In genomic region chr1:55399385-55399784, GRCh38 we compare ENCODE assay signal across 22 cellular contexts.
"Had no signal": no experiment of that assay in that cellular context is flagged by ENCODE, and none has a peak within 500 bp of the region (broad histone marks: within the 10 kb centered on the region; RNA-seq: fewer than 3 reads in every experiment).

No MANE protein-coding gene starts in this region.

- H3K27ac ChIP-seq: adrenal gland, ascending aorta, esophagus squamous epithelium, heart right ventricle, lower lobe of right lung, upper lobe of right lung had no signal

- ATAC-seq: heart right ventricle; left lobe of liver; lower lobe of right lung; naive thymus-derived CD4-positive, alpha-beta T cell; upper lobe of right lung; WTC11 had no signal

- H3K9me3 ChIP-seq: adrenal gland, lower lobe of right lung, upper lobe of right lung had no signal

- DNase-seq: activated naive CD4-positive, alpha-beta T cell; activated T-cell treated with anti-CD3 and anti-CD28 coated beads, Interleukin-2, amount 50 U/mL, for 24 hours; adrenal gland; central memory CD4-positive, alpha-beta T cell; dermis blood vessel endothelial cell; effector CD8-positive, alpha-beta T cell; esophagus squamous epithelium; heart right ventricle; lower lobe of right lung; naive thymus-derived CD4-positive, alpha-beta T cell; stimulated activated CD4-positive, alpha-beta T cell treated with anti-CD3 and anti-CD28 coated beads, Interleukin-4, amount 100 ng/mL, for 1 hour; stimulated activated naive CD4-positive, alpha-beta T cell; T1000; upper lobe of right lung had no signal

- H3K27ac Mint-ChIP-seq: activated naive CD8-positive, alpha-beta T cell; activated T-cell treated with anti-CD3 and anti-CD28 coated beads, Interleukin-2, amount 50 U/mL, for 24 hours; activated T-helper 2 cell treated with anti-CD3 and anti-CD28 coated beads, Interferon-gamma antibody, Interleukin-2, Interleukin-4, amounts not matched to agents 10 μg/mL and 5 μg/mL and 100 μg/mL, durations not matched to agents 14 hours and 24 hours and 36 hours; naive thymus-derived CD4-positive, alpha-beta T cell; progenitor cell of endocrine pancreas; T-helper 1 cell treated with Interleukin-12 subunit alpha and Interleukin-12 subunit beta and Interleukin-4 antibody, amounts not matched to agents 30 μg/mL and 1 μg/mL, for 36 hours; WTC11 had no signal

- H3K4me3 ChIP-seq: adrenal gland, ascending aorta, esophagus squamous epithelium, heart right ventricle, lower lobe of right lung, upper lobe of right lung had no signal

- H3K27me3 ChIP-seq: ascending aorta, upper lobe of right lung had no signal

- H3K4me1 Mint-ChIP-seq: naive thymus-derived CD4-positive, alpha-beta T cell; neural crest cell; WTC11 had no signal

- H3K4me1 ChIP-seq: adrenal gland, ascending aorta, heart right ventricle, lower lobe of right lung, upper lobe of right lung had no signal

- H3K9me3 Mint-ChIP-seq: activated T-helper 2 cell treated with anti-CD3 and anti-CD28 coated beads, Interferon-gamma antibody, Interleukin-2, Interleukin-4, amounts not matched to agents 10 μg/mL and 5 μg/mL and 100 μg/mL, durations not matched to agents 14 hours and 24 hours and 36 hours; T-helper 1 cell treated with Interleukin-12 subunit alpha and Interleukin-12 subunit beta and Interleukin-4 antibody, amounts not matched to agents 30 μg/mL and 1 μg/mL, for 36 hours; WTC11 had no signal

- H3K36me3 Mint-ChIP-seq: activated naive CD8-positive, alpha-beta T cell; naive thymus-derived CD4-positive, alpha-beta T cell; WTC11 had no signal

- H3K4me3 Mint-ChIP-seq: activated naive CD8-positive, alpha-beta T cell; activated T-cell treated with anti-CD3 and anti-CD28 coated beads, Interleukin-2, amount 50 U/mL, for 24 hours; naive thymus-derived CD4-positive, alpha-beta T cell; neural crest cell; T-helper 1 cell treated with Interleukin-12 subunit alpha and Interleukin-12 subunit beta and Interleukin-4 antibody, amounts not matched to agents 30 μg/mL and 1 μg/mL, for 36 hours; WTC11 had no signal

- H3K36me3 ChIP-seq: adrenal gland, ascending aorta, esophagus squamous epithelium, heart right ventricle, lower lobe of right lung, upper lobe of right lung had no signal
